Comparison of ENCODE assay signal across 14 cellular contexts in the genomic region with DNA sequence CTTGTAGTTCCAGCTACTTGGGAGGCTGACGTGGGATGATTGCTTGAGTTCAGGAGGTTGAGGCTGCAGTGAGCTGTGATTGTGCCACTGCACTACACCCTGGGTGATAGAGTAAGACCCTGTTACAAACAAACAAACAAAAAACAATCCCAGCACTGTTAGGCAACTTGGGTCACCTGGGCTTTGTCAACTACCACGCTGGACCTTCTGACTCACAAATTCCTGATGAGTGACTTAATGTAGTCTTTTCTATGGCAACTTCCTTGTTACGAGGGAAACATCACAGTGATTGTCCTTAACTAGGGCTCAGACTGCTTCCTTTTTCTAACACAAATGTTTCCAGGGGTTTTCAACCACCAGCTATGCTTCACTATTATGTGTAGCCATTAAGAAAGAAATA.
DNase-seq lines count a peak whose midpoint lies in the region; ATAC-seq and TF ChIP-seq lines count a peak whose summit lies in the region.
"Had no signal": no experiment of that assay in that cellular context is flagged by ENCODE, and none has a peak within 500 bp of the region (broad histone marks: within the 10 kb centered on the region; RNA-seq: fewer than 3 reads in every experiment).

No MANE protein-coding gene starts in this region.

- H3K27me3 Mint-ChIP-seq in activated T-helper 17 cell treated with anti-CD3 and anti-CD28 coated beads, Interleukin-2, amount 50 U/mL, for 72 hours, result no peaks in the 10 kb centered on the region

- TF ChIP-seq EP300 in SK-N-SH (IDR thresholded peaks at IDR 0.05; ENCODE audit: borderline replicate concordance in 1 of 2, low read depth in 1 of 2, low read length in 1 of 2), result no peak

- no peaks in the 10 kb centered on the region for H3K9me2 ChIP-seq in SK-N-SH

- no peaks in the 10 kb centered on the region for H3K4me1 ChIP-seq in SK-N-SH (ENCODE audit: control insufficient read depth in 1 of 2, insufficient read depth in 2 of 2, low read depth in 1 of 2, low read length in 1 of 2)
- H3K4me1 ChIP-seq: colonic mucosa had no signal

- no peak for DNase-seq in SK-N-SH
- peak; percentile 32 for DNase-seq in astrocyte of the cerebellum (ENCODE audit: low read depth)
- DNase-seq in kidney epithelial cell (ENCODE audit: low read depth), result peak; percentile 77
- no peak for DNase-seq in activated T-cell treated with anti-CD3 and anti-CD28 coated beads, Interleukin-2, amount 50 U/mL, for 48 hours
- no peak for DNase-seq in coronary artery (ENCODE audit: low spot score)
- DNase-seq: activated T-cell treated with anti-CD3 and anti-CD28 coated beads for 4 hours, colonic mucosa, Karpas-422, NCI-H82, nephron progenitor cell, T1000 had no signal

- in situ Hi-C loops in astrocyte of the cerebellum (cut with HindIII; ENCODE audit: low sequenced_read_pairs), result no loop called here

- no peaks in the 10 kb centered on the region for H3K79me2 ChIP-seq in SK-N-SH (ENCODE audit: insufficient read depth)

- H3K27me3 ChIP-seq in SK-N-SH (ENCODE audit: insufficient read depth) (no peaks in the 10 kb centered on the region), kidney epithelial cell (ENCODE audit: control insufficient read depth, insufficient read depth, low read length) (no peaks in the 10 kb centered on the region)
- H3K27me3 ChIP-seq: colonic mucosa had no signal

- no peak overlapping the region for H3K9ac ChIP-seq in SK-N-SH

- H3K9me3 ChIP-seq in SK-N-SH, result no peaks in the 10 kb centered on the region
- H3K9me3 ChIP-seq: colonic mucosa had no signal

- TF ChIP-seq CTCF in SK-N-SH (IDR thresholded peaks at IDR 0.05) (no peak), astrocyte of the cerebellum (IDR thresholded peaks at IDR 0.05; ENCODE audit: low read depth, low read length, missing control alignments) (no peak), kidney epithelial cell (IDR thresholded peaks at IDR 0.05; ENCODE audit: insufficient read depth, low read length, poor library complexity, severe bottlenecking) (no peak), coronary artery (IDR thresholded peaks at IDR 0.05) (no peak)

- ATAC-seq in SK-N-SH treated with all-trans-retinoic acid at 6 μM for 48 hours, result peak; percentile 26; the same call in 1 of the 3 replicates
- ATAC-seq in GM21717 (IDR thresholded peaks at IDR 0.05; ENCODE audit: unreplicated experiment), result no peak
- ATAC-seq in activated T-helper 17 cell treated with anti-CD3 and anti-CD28 coated beads, Interleukin-2, amount 50 U/mL, for 72 hours (replicated peaks), result no peak

- no peaks in the 10 kb centered on the region for H3F3A ChIP-seq in SK-N-SH (replicated peaks; ENCODE audit: insufficient read depth)

- CTCF ChIA-PET in SK-N-SH (lab: Yijun Ruan, JAX), result no interaction called here

- no peak overlapping the region for H3K4me2 ChIP-seq in SK-N-SH

- WGBS in SK-N-SH (ENCODE audit: low lambda C conversion rate), result 18% methylated on average over 2 of the region's 3 CpGs

- no peaks in the 10 kb centered on the region for H3K36me3 Mint-ChIP-seq in activated T-helper 17 cell treated with anti-CD3 and anti-CD28 coated beads, Interleukin-2, amount 50 U/mL, for 72 hours (ENCODE audit: low read depth)

- H3K4me3 Mint-ChIP-seq in activated T-helper 17 cell treated with anti-CD3 and anti-CD28 coated beads, Interleukin-2, amount 50 U/mL, for 72 hours, result no peak overlapping the region
- H3K4me3 Mint-ChIP-seq: nephron progenitor cell had no signal

- no peaks in the 10 kb centered on the region for H3K4me1 Mint-ChIP-seq in activated T-helper 17 cell treated with anti-CD3 and anti-CD28 coated beads, Interleukin-2, amount 50 U/mL, for 72 hours

- no peaks in the 10 kb centered on the region for H3K9me3 Mint-ChIP-seq in activated T-helper 17 cell treated with anti-CD3 and anti-CD28 coated beads, Interleukin-2, amount 50 U/mL, for 72 hours

- POLR2A ChIA-PET in SK-N-SH (lab: Yijun Ruan, JAX), result no interaction called here

- H3K27ac Mint-ChIP-seq in activated T-helper 17 cell treated with anti-CD3 and anti-CD28 coated beads, Interleukin-2, amount 50 U/mL, for 72 hours, result no peak overlapping the region
- H3K27ac Mint-ChIP-seq: nephron progenitor cell had no signal

- TF ChIP-seq RAD21 in SK-N-SH (IDR thresholded peaks at IDR 0.05; ENCODE audit: low read length), result no peak

- H3K36me3 ChIP-seq in SK-N-SH (replicated peaks in 1 of 2; ENCODE audit: control insufficient read depth in 1 of 2, insufficient read depth in 2 of 2, low read length in 1 of 2) (no peaks in the 10 kb centered on the region), kidney epithelial cell (ENCODE audit: control insufficient read depth, insufficient read depth, low read length) (no peaks in the 10 kb centered on the region)
- H3K36me3 ChIP-seq: colonic mucosa had no signal

- H2AFZ ChIP-seq in SK-N-SH (ENCODE audit: low read depth), result no peak overlapping the region

- H3K27ac ChIP-seq in SK-N-SH (ENCODE audit: low read depth in 2 of 2, low read length in 1 of 2), result no peak overlapping the region
- H3K27ac ChIP-seq in coronary artery, result no peak overlapping the region
- H3K27ac ChIP-seq: colonic mucosa had no signal

- H3K4me3 ChIP-seq in SK-N-SH (ENCODE audit: low read depth in 2 of 2, low read length in 1 of 2) (no peak overlapping the region), astrocyte of the cerebellum (ENCODE audit: low read depth, low read length) (no peak overlapping the region), kidney epithelial cell (ENCODE audit: low read depth, low read length) (no peak overlapping the region), coronary artery (no peak overlapping the region)
- H3K4me3 ChIP-seq: colonic mucosa had no signal

- H4K20me1 ChIP-seq in SK-N-SH (ENCODE audit: insufficient read depth), result no peaks in the 10 kb centered on the region

TF ChIP-seq in SK-N-SH treated with all-trans-retinoic acid at 6 μM for 48 hours, 23 proteins besides CTCF, POLR2A, EP300 and RAD21:
- TF ChIP-seq OSR1 (CRISPR knock-in tag; IDR thresholded peaks at IDR 0.05) (no peak), ISL1 (CRISPR knock-in tag; IDR thresholded peaks at IDR 0.05) (no peak), TCF4 (CRISPR knock-in tag; IDR thresholded peaks at IDR 0.05; ENCODE audit: borderline replicate concordance) (no peak), PATZ1 (CRISPR knock-in tag; IDR thresholded peaks at IDR 0.05; ENCODE audit: borderline replicate concordance) (no peak), RARB (CRISPR knock-in tag; IDR thresholded peaks at IDR 0.05) (no peak)

TF ChIP-seq in SK-N-SH, 30 proteins besides CTCF, POLR2A, EP300 and RAD21:
- TF ChIP-seq GABPA (IDR thresholded peaks at IDR 0.05; ENCODE audit: low read depth) (no peak), FOSL2 (IDR thresholded peaks at IDR 0.05; ENCODE audit: borderline replicate concordance, low read depth) (no peak), TCF12 (IDR thresholded peaks at IDR 0.05) (no peak), ZBTB33 (IDR thresholded peaks at IDR 0.05; ENCODE audit: borderline replicate concordance, low read depth) (no peak), USF1 (IDR thresholded peaks at IDR 0.05; ENCODE audit: borderline replicate concordance, low read depth) (no peak), MXI1 (IDR thresholded peaks at IDR 0.05; ENCODE audit: low read depth, low read length) (no peak), RXRA (IDR thresholded peaks at IDR 0.05; ENCODE audit: borderline replicate concordance, low read depth) (no peak), TAF1 (IDR thresholded peaks at IDR 0.05; ENCODE audit: borderline replicate concordance, low read depth, low read length) (no peak), MEF2A (IDR thresholded peaks at IDR 0.05; ENCODE audit: borderline replicate concordance, low read depth) (no peak), FOXJ3 (CRISPR knock-in tag; IDR thresholded peaks at IDR 0.05) (no peak), SMC3 (IDR thresholded peaks at IDR 0.05; ENCODE audit: low read depth, low read length) (no peak)
- TF ChIP-seq, protein P1, sequence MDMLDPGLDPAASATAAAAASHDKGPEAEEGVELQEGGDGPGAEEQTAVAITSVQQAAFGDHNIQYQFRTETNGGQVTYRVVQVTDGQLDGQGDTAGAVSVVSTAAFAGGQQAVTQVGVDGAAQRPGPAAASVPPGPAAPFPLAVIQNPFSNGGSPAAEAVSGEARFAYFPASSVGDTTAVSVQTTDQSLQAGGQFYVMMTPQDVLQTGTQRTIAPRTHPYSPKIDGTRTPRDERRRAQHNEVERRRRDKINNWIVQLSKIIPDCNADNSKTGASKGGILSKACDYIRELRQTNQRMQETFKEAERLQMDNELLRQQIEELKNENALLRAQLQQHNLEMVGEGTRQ (IDR thresholded peaks at IDR 0.05; ENCODE audit: borderline replicate concordance, low read depth, low read length), result no peak
- TF ChIP-seq, protein P2, sequence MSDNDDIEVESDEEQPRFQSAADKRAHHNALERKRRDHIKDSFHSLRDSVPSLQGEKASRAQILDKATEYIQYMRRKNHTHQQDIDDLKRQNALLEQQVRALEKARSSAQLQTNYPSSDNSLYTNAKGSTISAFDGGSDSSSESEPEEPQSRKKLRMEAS (IDR thresholded peaks at IDR 0.05; ENCODE audit: low read depth), result no peak

Comparison
In these comparisons a context has a peak if more than half of its experiments do, and no peak if none do; other contexts are left out.
1. DNase-seq: peak in astrocyte of the cerebellum (single experiment) and kidney epithelial cell (single experiment); none in SK-N-SH (single experiment), activated T-cell treated with anti-CD3 and anti-CD28 coated beads, Interleukin-2, amount 50 U/mL, for 48 hours (0 of 2) and coronary artery (single experiment).